In genomic region chr14:64123241-64123956, GRCh38 we compare ENCODE assay signal across 19 cellular contexts.
"Had no signal": no experiment of that assay in that cellular context is flagged by ENCODE, and none has a peak within 500 bp of the region (broad histone marks: within the 10 kb centered on the region; RNA-seq: fewer than 3 reads in every experiment).

No MANE protein-coding gene starts in this region.

- H3K4me1 ChIP-seq: sigmoid colon, SJCRH30, upper lobe of right lung had no signal

- DNase-seq: activated CD4-positive, alpha-beta T cell treated with anti-CD3 and anti-CD28 coated beads, Interleukin-2, amount 50 U/mL, for 48 hours; activated CD8-positive, alpha-beta memory T cell treated with anti-CD3 and anti-CD28 coated beads, Interleukin-2, amount 50 U/mL, for 4 hours; anterior cingulate cortex; cerebellar nuclear complex; effector CD8-positive, alpha-beta T cell; left cardiac atrium; ovary; sigmoid colon; SJCRH30; stimulated activated CD4-positive, alpha-beta T cell treated with anti-CD3 and anti-CD28 coated beads, Interleukin-1b, Interleukin-23, amount 100 ng/mL, for 48 hours; T-helper 17 cell; upper lobe of right lung had no signal

- H3K4me3 ChIP-seq: lung, ovary, sigmoid colon, SJCRH30, thoracic aorta, upper lobe of right lung had no signal

- H3K9me3 ChIP-seq: ovary, sigmoid colon, SJCRH30, thoracic aorta, upper lobe of right lung had no signal

- H3K4me3 Mint-ChIP-seq: activated naive CD4-positive, alpha-beta T cell treated with anti-CD3 and anti-CD28 coated beads, Interleukin-2, amount 50 U/mL, for 24 hours; mesothelial cell of epicardium; neural crest cell; T-helper 17 cell had no signal

- H3K4me1 Mint-ChIP-seq: activated naive CD4-positive, alpha-beta T cell treated with anti-CD3 and anti-CD28 coated beads, Interleukin-2, amount 50 U/mL, for 24 hours; mesothelial cell of epicardium; neural crest cell had no signal

- H3K27me3 ChIP-seq: ovary, sigmoid colon, SJCRH30, upper lobe of right lung had no signal

- H3K27me3 Mint-ChIP-seq: activated naive CD4-positive, alpha-beta T cell treated with anti-CD3 and anti-CD28 coated beads, Interleukin-2, amount 50 U/mL, for 24 hours; T-helper 17 cell had no signal

- H3K27ac Mint-ChIP-seq: activated naive CD4-positive, alpha-beta T cell treated with anti-CD3 and anti-CD28 coated beads, Interleukin-2, amount 50 U/mL, for 24 hours; activated T-helper 2 cell treated with anti-CD3 and anti-CD28 coated beads, Interferon-gamma antibody, Interleukin-2, Interleukin-4, amounts not matched to agents 10 μg/mL and 5 μg/mL and 100 μg/mL, durations not matched to agents 14 hours and 24 hours and 36 hours; mesothelial cell of epicardium; T-helper 17 cell had no signal

- H3K9me3 Mint-ChIP-seq: activated naive CD4-positive, alpha-beta T cell treated with anti-CD3 and anti-CD28 coated beads, Interleukin-2, amount 50 U/mL, for 24 hours; activated T-helper 2 cell treated with anti-CD3 and anti-CD28 coated beads, Interferon-gamma antibody, Interleukin-2, Interleukin-4, amounts not matched to agents 10 μg/mL and 5 μg/mL and 100 μg/mL, durations not matched to agents 14 hours and 24 hours and 36 hours; neural crest cell had no signal

- ATAC-seq: left cardiac atrium, T-helper 17 cell, upper lobe of right lung had no signal

- H3K36me3 ChIP-seq: ovary had no signal

- H3K27ac ChIP-seq: epithelial cell of prostate, ovary, sigmoid colon, SJCRH30, thoracic aorta, upper lobe of right lung had no signal
